8 cellular contexts compared by ENCODE assay signal in the genomic region with DNA sequence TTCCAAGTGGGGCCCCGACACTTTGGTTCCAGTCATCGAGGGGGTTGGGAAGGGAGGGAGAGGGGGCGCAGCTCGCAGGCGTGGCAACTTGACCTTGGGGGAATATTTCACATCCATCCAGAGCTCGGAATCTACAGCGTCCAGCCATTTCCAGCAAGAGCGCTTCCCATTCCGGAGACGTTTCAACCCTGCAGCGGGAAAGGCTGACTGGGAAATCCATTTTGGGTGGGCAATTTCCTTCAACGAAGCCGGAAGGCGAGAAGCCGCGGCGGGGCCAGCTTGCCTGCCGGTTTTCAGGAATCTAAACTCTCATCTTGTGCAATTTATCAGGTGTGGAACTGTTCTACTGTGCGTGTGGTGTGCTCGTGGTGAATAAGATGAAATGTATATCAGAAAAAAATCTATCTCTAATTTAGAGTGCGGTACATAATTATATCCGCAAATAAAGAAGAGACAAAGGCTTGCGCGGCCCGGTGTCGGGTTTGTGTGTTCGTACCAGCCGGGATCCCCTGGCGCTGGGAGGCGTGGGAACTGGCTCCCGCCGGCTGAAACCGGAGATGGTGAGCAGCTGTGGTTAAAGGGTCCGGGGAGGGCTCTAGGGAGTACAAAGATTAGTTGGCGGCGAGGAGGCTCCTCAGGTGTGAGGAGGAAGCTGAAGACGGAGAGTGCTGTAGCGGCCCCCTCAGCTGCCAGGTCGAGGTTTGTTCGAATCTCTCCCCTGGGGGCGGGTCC. TPM values are rescaled to one million over a fixed set of nuclear protein-coding genes. Genes with fewer than 3 reads are reported as not detected.
A peak's percentile ranks its signal among the peaks of the same experiment; 100 is the strongest.
DNase-seq lines count a peak whose midpoint lies in the region; ATAC-seq and TF ChIP-seq lines count a peak whose summit lies in the region.
"Had no signal": no experiment of that assay in that cellular context is flagged by ENCODE, and none has a peak within 500 bp of the region (broad histone marks: within the 10 kb centered on the region; RNA-seq: fewer than 3 reads in every experiment).

No MANE protein-coding gene starts in this region.

- H3K4me3 Mint-ChIP-seq in IgD-negative memory B cell (peak overlapping the region; percentile 50 to 91 (median 86)), naive B cell (peak overlapping the region; percentile 62 to 82 (median 73)), HFFc6 (no peak overlapping the region)
- peak overlapping the region; percentile 47 for H3K4me3 Mint-ChIP-seq in activated CD8-positive, alpha-beta T cell treated with anti-CD3 and anti-CD28 coated beads, Interleukin-2, amount 10 ng/mL, durations not matched to agents 7 days and 5 days

- ATAC-seq in activated CD8-positive, alpha-beta T cell treated with anti-CD3 and anti-CD28 coated beads, Interleukin-2, amount 10 ng/mL, durations not matched to agents 7 days and 5 days: no peak
- ATAC-seq in naive B cell (ENCODE audit: low read depth in 2 of 2): no peak
- no peak for ATAC-seq in GM19351 (IDR thresholded peaks at IDR 0.05; ENCODE audit: unreplicated experiment)
- ATAC-seq in HG03442 (IDR thresholded peaks at IDR 0.05; ENCODE audit: unreplicated experiment): no peak

- CTCF ChIA-PET in activated CD8-positive, alpha-beta T cell treated with anti-CD3 and anti-CD28 coated beads, Interleukin-2, amount 10 ng/mL, durations not matched to agents 7 days and 5 days (lab: Charles Lee): interaction anchor here (0.9 to 1.7 kb wide), 5 partner anchors 10 to 256 kb away, joined by 3 to 5 read pairs (median 4); partner anchors contain the start of gene ACTR5

- no peak for TF ChIP-seq CTCF in HFFc6 (IDR thresholded peaks at IDR 0.05)

- peaks cover 0 to 20% (median 3%) of the 10 kb centered on the region in 3 donors for H3K9me3 Mint-ChIP-seq in IgD-negative memory B cell
- peaks cover 11% of the 10 kb centered on the region for H3K9me3 Mint-ChIP-seq in activated CD8-positive, alpha-beta T cell treated with anti-CD3 and anti-CD28 coated beads, Interleukin-2, amount 10 ng/mL, durations not matched to agents 7 days and 5 days (ENCODE audit: insufficient read depth)
- peaks cover 2 to 35% (median 15%) of the 10 kb centered on the region in 7 donors for H3K9me3 Mint-ChIP-seq in naive B cell
- H3K9me3 Mint-ChIP-seq in HFFc6: peaks cover 13% of the 10 kb centered on the region; the same call in 1 of the 2 replicates

- H3K4me1 Mint-ChIP-seq in IgD-negative memory B cell: peaks cover 33 to 41% (median 38%) of the 10 kb centered on the region in 3 donors
- peaks cover 51% of the 10 kb centered on the region for H3K4me1 Mint-ChIP-seq in activated CD8-positive, alpha-beta T cell treated with anti-CD3 and anti-CD28 coated beads, Interleukin-2, amount 10 ng/mL, durations not matched to agents 7 days and 5 days (ENCODE audit: low read depth)
- H3K4me1 Mint-ChIP-seq in naive B cell: peaks cover 61 to 77% (median 69%) of the 10 kb centered on the region in 3 donors
- no peaks in the 10 kb centered on the region; the same call in 1 of the 2 replicates for H3K4me1 Mint-ChIP-seq in HFFc6 (ENCODE audit: low read depth)

- peak overlapping the region; percentile 79 to 96 (median 92) for H3K27ac Mint-ChIP-seq in IgD-negative memory B cell
- H3K27ac Mint-ChIP-seq in activated CD8-positive, alpha-beta T cell treated with anti-CD3 and anti-CD28 coated beads, Interleukin-2, amount 10 ng/mL, durations not matched to agents 7 days and 5 days: peak overlapping the region; percentile 71
- H3K27ac Mint-ChIP-seq in naive B cell: peak overlapping the region in 5 of 6 donors; percentile 50 to 95 (median 76)
- H3K27ac Mint-ChIP-seq in HFFc6: no peak overlapping the region

- DNase-seq in Daoy (ENCODE audit: low read depth) (peak; percentile 55), naive B cell (peak; percentile 16), HFFc6 (no peak)
- DNase-seq in activated CD8-positive, alpha-beta T cell treated with anti-CD3 and anti-CD28 coated beads, Interleukin-2, amount 10 ng/mL, durations not matched to agents 7 days and 5 days: peak; percentile 30

- H3K27me3 Mint-ChIP-seq in IgD-negative memory B cell: peaks cover 86% of the 10 kb centered on the region
- H3K27me3 Mint-ChIP-seq in activated CD8-positive, alpha-beta T cell treated with anti-CD3 and anti-CD28 coated beads, Interleukin-2, amount 10 ng/mL, durations not matched to agents 7 days and 5 days (ENCODE audit: low read depth): peaks cover 91% of the 10 kb centered on the region
- peaks cover 80 to 98% (median 97%) of the 10 kb centered on the region in 3 donors for H3K27me3 Mint-ChIP-seq in naive B cell
- peaks cover 70% of the 10 kb centered on the region for H3K27me3 Mint-ChIP-seq in HFFc6 (ENCODE audit: insufficient read depth)

- POLR2A ChIA-PET in activated CD8-positive, alpha-beta T cell treated with anti-CD3 and anti-CD28 coated beads, Interleukin-2, amount 10 ng/mL, durations not matched to agents 7 days and 5 days (lab: Charles Lee): interaction anchor here (0.6 kb wide), 1 partner anchor 255 kb away, joined by 3 read pairs; no protein-coding TSS in a partner anchor

- H3K36me3 Mint-ChIP-seq in IgD-negative memory B cell: peaks cover 8% of the 10 kb centered on the region
- H3K36me3 Mint-ChIP-seq in activated CD8-positive, alpha-beta T cell treated with anti-CD3 and anti-CD28 coated beads, Interleukin-2, amount 10 ng/mL, durations not matched to agents 7 days and 5 days (ENCODE audit: low read depth): peaks cover 23% of the 10 kb centered on the region
- H3K36me3 Mint-ChIP-seq in naive B cell: peaks cover 5 to 35% of the 10 kb centered on the region in 2 donors
- H3K36me3 Mint-ChIP-seq in HFFc6 (ENCODE audit: low read depth): peaks cover 11% of the 10 kb centered on the region

RNA-seq across cellular contexts. Expression of gene SLC32A1, which starts 4.8 kb away (rescaled TPM):
- not detected in 2 replicates for total RNA-seq in Daoy (2014; rRNA removed; shearing (Covaris generic))
- polyA plus RNA-seq in IgD-negative memory B cell: not detected
- total RNA-seq in activated CD8-positive, alpha-beta T cell treated with anti-CD3 and anti-CD28 coated beads, Interleukin-2, amount 10 ng/mL, durations not matched to agents 7 days and 5 days: not detected
- polyA plus RNA-seq in naive B cell (ENCODE audit: low read depth in 6 of 6): not detected
- not detected for total RNA-seq in HFFc6 (2021; fragmentation: NEBNext Ultra II Directional; extraction: Animal tissue kit (Norgen Biotek cat#: 25700))
- total RNA-seq: lung had no signal
- polyA plus RNA-seq: lung had no signal

RNA-seq across cellular contexts. Expression of gene ACTR5, which starts 19.2 kb away (rescaled TPM):
- total RNA-seq in Daoy (2014; rRNA removed; shearing (Covaris generic)): 13.3 and 14.9 TPM in 2 replicates
- 12.5 TPM for polyA plus RNA-seq in IgD-negative memory B cell
- total RNA-seq in activated CD8-positive, alpha-beta T cell treated with anti-CD3 and anti-CD28 coated beads, Interleukin-2, amount 10 ng/mL, durations not matched to agents 7 days and 5 days: 1 to 10 TPM; 8.4 to 9.2 TPM
- polyA plus RNA-seq in naive B cell (ENCODE audit: low read depth in 6 of 6): 1 to 10 TPM; 3.5 to 9.6 (median 7.7) TPM
- total RNA-seq in HFFc6 (2021; fragmentation: NEBNext Ultra II Directional; extraction: Animal tissue kit (Norgen Biotek cat#: 25700)): 1 to 10 TPM; 3.2 to 4.3 (median 3.8) TPM
